ENCODE assay signal across 13 cellular contexts in genomic region chr5:90878081-90878480, GRCh38.
DNase-seq lines count a peak whose midpoint lies in the region; ATAC-seq, FAIRE-seq and TF ChIP-seq lines count a peak whose summit lies in the region.
"Had no signal": no experiment of that assay in that cellular context is flagged by ENCODE, and none has a peak within 500 bp of the region (broad histone marks: within the 10 kb centered on the region; RNA-seq: fewer than 3 reads in every experiment).

No MANE protein-coding gene starts in this region.

- H2AFZ ChIP-seq in osteoblast (ENCODE audit: low read length): no peak overlapping the region

- FAIRE-seq in D721Med (lab: Jason Lieb, UNC): peak; percentile 32

- no peaks in the 10 kb centered on the region for H3K36me3 ChIP-seq in adrenal gland (replicated peaks in 1 of 2)
- H3K36me3 ChIP-seq in osteoblast (ENCODE audit: insufficient read depth, low read length): no peaks in the 10 kb centered on the region
- H3K36me3 ChIP-seq: brain microvascular endothelial cell had no signal

- H3K9me3 ChIP-seq in adrenal gland (replicated peaks in 1 of 3): no peaks in the 10 kb centered on the region
- H3K9me3 ChIP-seq in right cardiac atrium (ENCODE audit: control insufficient read depth, low read length): no peaks in the 10 kb centered on the region
- no peaks in the 10 kb centered on the region for H3K9me3 ChIP-seq in osteoblast (ENCODE audit: low read depth, low read length)

- H3K27me3 Mint-ChIP-seq in naive thymus-derived CD8-positive, alpha-beta T cell: peaks cover 0 to 5% (median 3%) of the 10 kb centered on the region in 5 donors

- WGBS in adrenal gland, 4 donors: 8 to 12% (median 9%) methylated on average over 7 of the region's 7 CpGs
- 30% methylated on average over 7 of the region's 7 CpGs for WGBS in right cardiac atrium

- H3K4me3 Mint-ChIP-seq in naive thymus-derived CD8-positive, alpha-beta T cell: no peak overlapping the region
- H3K4me3 Mint-ChIP-seq: activated CD4-positive, alpha-beta memory T cell treated with anti-CD3 and anti-CD28 coated beads, Interleukin-2, amount 10 ng/mL, durations not matched to agents 7 days and 5 days; T-helper 2 cell treated with Interferon-gamma antibody and Interleukin-4, amounts not matched to agents 5 μg/mL and 100 μg/mL, for 36 hours had no signal

- peak overlapping the region; percentile 34 to 93 (median 62) for H3K27ac ChIP-seq in adrenal gland
- H3K27ac ChIP-seq in right cardiac atrium (ENCODE audit: low read length): no peak overlapping the region
- H3K27ac ChIP-seq in osteoblast (ENCODE audit: low read depth, low read length): no peak overlapping the region
- H3K27ac ChIP-seq: brain microvascular endothelial cell had no signal

- DNase-seq in D721Med (ENCODE audit: insufficient read length, low spot score) (no peak), adrenal gland (peak; percentile 57 to 81 (median 72)), right cardiac atrium (peak; percentile 17 to 40 (median 35)), osteoblast (ENCODE audit: insufficient read length, low spot score, missing footprints) (peak; percentile 46), SKM-1 (lab: John Stamatoyannopoulos, UW; ENCODE audit: unreplicated experiment) (no peak), NK-92 (lab: John Stamatoyannopoulos, UW; ENCODE audit: unreplicated experiment) (no peak), NCI-H1105 treated with DMSO at 0.1 percent for 48 hours (lab: John Stamatoyannopoulos, UW) (no peak)
- DNase-seq in naive thymus-derived CD8-positive, alpha-beta T cell: no peak
- DNase-seq: ACHN; activated CD4-positive, alpha-beta memory T cell treated with anti-CD3 and anti-CD28 coated beads, Interleukin-2, amount 10 ng/mL, durations not matched to agents 7 days and 5 days; MM.1S had no signal

- no peak for TF ChIP-seq CTCF in D721Med (IDR thresholded peaks at IDR 0.05; ENCODE audit: insufficient read depth, missing control alignments)
- no peak for TF ChIP-seq CTCF in adrenal gland (IDR thresholded peaks at IDR 0.05)
- TF ChIP-seq CTCF in osteoblast (IDR thresholded peaks at IDR 0.05; ENCODE audit: extremely low read depth, low read depth, low read length): no peak

- no peaks in the 10 kb centered on the region for H4K20me1 ChIP-seq in osteoblast (ENCODE audit: insufficient read depth, low read length)

- no peaks in the 10 kb centered on the region for H3K79me2 ChIP-seq in osteoblast (ENCODE audit: insufficient read depth, low read length)

- peak; percentile 80 to 84 for ATAC-seq in right cardiac atrium
- ATAC-seq in naive thymus-derived CD8-positive, alpha-beta T cell: no peak

- peaks cover 6 to 19% (median 14%) of the 10 kb centered on the region in 4 donors for H3K4me1 Mint-ChIP-seq in naive thymus-derived CD8-positive, alpha-beta T cell
- H3K4me1 Mint-ChIP-seq: activated CD4-positive, alpha-beta memory T cell treated with anti-CD3 and anti-CD28 coated beads, Interleukin-2, amount 10 ng/mL, durations not matched to agents 7 days and 5 days had no signal

- H3K4me1 ChIP-seq in adrenal gland (replicated peaks in 1 of 2) (peaks cover 17 to 26% of the 10 kb centered on the region in 2 donors), right cardiac atrium (ENCODE audit: control insufficient read depth, insufficient read depth, low read length) (no peaks in the 10 kb centered on the region), osteoblast (ENCODE audit: insufficient read depth, low read length) (no peaks in the 10 kb centered on the region)

- H3K36me3 Mint-ChIP-seq in naive thymus-derived CD8-positive, alpha-beta T cell: no peaks in the 10 kb centered on the region

- no peaks in the 10 kb centered on the region for H3K27me3 ChIP-seq in adrenal gland
- H3K27me3 ChIP-seq in right cardiac atrium (ENCODE audit: control insufficient read depth, insufficient read depth): no peaks in the 10 kb centered on the region
- peaks cover 4% of the 10 kb centered on the region for H3K27me3 ChIP-seq in osteoblast (ENCODE audit: insufficient read depth, low read length)
- H3K27me3 ChIP-seq: brain microvascular endothelial cell had no signal

- POLR2A ChIA-PET in naive thymus-derived CD8-positive, alpha-beta T cell (lab: Charles Lee): no interaction called here

- no peak overlapping the region for H3K27ac Mint-ChIP-seq in naive thymus-derived CD8-positive, alpha-beta T cell
- H3K27ac Mint-ChIP-seq: activated CD4-positive, alpha-beta memory T cell treated with anti-CD3 and anti-CD28 coated beads, Interleukin-2, amount 10 ng/mL, durations not matched to agents 7 days and 5 days; T-helper 2 cell treated with Interferon-gamma antibody and Interleukin-4, amounts not matched to agents 5 μg/mL and 100 μg/mL, for 36 hours had no signal

- no peaks in the 10 kb centered on the region for H3K9me3 Mint-ChIP-seq in naive thymus-derived CD8-positive, alpha-beta T cell
- H3K9me3 Mint-ChIP-seq: activated CD4-positive, alpha-beta memory T cell treated with anti-CD3 and anti-CD28 coated beads, Interleukin-2, amount 10 ng/mL, durations not matched to agents 7 days and 5 days; T-helper 2 cell treated with Interferon-gamma antibody and Interleukin-4, amounts not matched to agents 5 μg/mL and 100 μg/mL, for 36 hours had no signal

- H3K4me3 ChIP-seq in adrenal gland: no peak overlapping the region
- no peak overlapping the region for H3K4me3 ChIP-seq in right cardiac atrium (ENCODE audit: low read length)
- no peak overlapping the region for H3K4me3 ChIP-seq in osteoblast (ENCODE audit: insufficient read depth, low read length)

- no peak for TF ChIP-seq POLR2A in adrenal gland (IDR thresholded peaks at IDR 0.05)

- intact Hi-C loops in adrenal gland (cut with DNase I): no loop called here
- intact Hi-C loops in right cardiac atrium (cut with DNase I): no loop called here

- no peak overlapping the region for H3K4me2 ChIP-seq in osteoblast (ENCODE audit: insufficient read depth, low read length)

Comparison
In these comparisons a context has a peak if more than half of its experiments do, and no peak if none do; other contexts are left out.
1. DNase-seq: peak in adrenal gland (7 of 7), right cardiac atrium (3 of 3) and osteoblast (single experiment); none in D721Med (single experiment), SKM-1 (single experiment), NK-92 (single experiment), naive thymus-derived CD8-positive, alpha-beta T cell (0 of 10) and NCI-H1105 treated with DMSO at 0.1 percent for 48 hours (single experiment).
2. H3K27ac ChIP-seq: peak in adrenal gland (5 of 5); none in right cardiac atrium (single experiment) and osteoblast (single experiment).
3. ATAC-seq: peak in right cardiac atrium (2 of 2); none in naive thymus-derived CD8-positive, alpha-beta T cell (0 of 2).